21 cellular contexts compared by ENCODE assay signal in genomic region chr4:25236971-25237370, GRCh38. TPM values are rescaled to one million over a fixed set of nuclear protein-coding genes. Genes with fewer than 3 reads are reported as not detected.
DNase-seq lines count a peak whose midpoint lies in the region; ATAC-seq and TF ChIP-seq lines count a peak whose summit lies in the region.
"Had no signal": no experiment of that assay in that cellular context is flagged by ENCODE, and none has a peak within 500 bp of the region (broad histone marks: within the 10 kb centered on the region; RNA-seq: fewer than 3 reads in every experiment).

No MANE protein-coding gene starts in this region.

- H3K4me3 ChIP-seq in mammary epithelial cell (replicated peaks in 1 of 3; ENCODE audit: insufficient read depth in 1 of 3, low read depth in 2 of 3, low read length in 3 of 3): no peak overlapping the region
- H3K4me3 ChIP-seq: colonic mucosa, upper lobe of right lung had no signal

- no peak overlapping the region for H3K4me3 Mint-ChIP-seq in MCF 10A (ENCODE audit: unreplicated experiment)
- H3K4me3 Mint-ChIP-seq in HFFc6: peak overlapping the region; percentile 57
- peak overlapping the region; percentile 37 to 59 for H3K4me3 Mint-ChIP-seq in effector memory CD8-positive, alpha-beta T cell
- H3K4me3 Mint-ChIP-seq in stimulated activated naive CD8-positive, alpha-beta T cell treated with anti-CD3 and anti-CD28 coated beads, Interleukin-15, amount 100 ng/mL, for 72 hours: peak overlapping the region; percentile 9 to 40

- peak overlapping the region; percentile 46 for H3K27ac Mint-ChIP-seq in MCF 10A (ENCODE audit: low read depth, unreplicated experiment)
- H3K27ac Mint-ChIP-seq in HFFc6: no peak overlapping the region; the same call in 1 of the 2 replicates
- H3K27ac Mint-ChIP-seq in effector memory CD8-positive, alpha-beta T cell: peak overlapping the region in 1 of 2 donors; percentile 96
- H3K27ac Mint-ChIP-seq in stimulated activated naive CD8-positive, alpha-beta T cell treated with anti-CD3 and anti-CD28 coated beads, Interleukin-15, amount 100 ng/mL, for 72 hours: peak overlapping the region in 1 of 2 donors; percentile 68

- no peak overlapping the region for H3K4me2 ChIP-seq in mammary epithelial cell (ENCODE audit: insufficient read depth, low read depth, low read length)

- H3K9me3 Mint-ChIP-seq in MCF 10A (ENCODE audit: unreplicated experiment) (peaks cover 5% of the 10 kb centered on the region), HFFc6 (peaks cover 17% of the 10 kb centered on the region)
- H3K9me3 Mint-ChIP-seq in effector memory CD8-positive, alpha-beta T cell: no peaks in the 10 kb centered on the region
- peaks cover 14 to 17% of the 10 kb centered on the region in 2 donors for H3K9me3 Mint-ChIP-seq in stimulated activated naive CD8-positive, alpha-beta T cell treated with anti-CD3 and anti-CD28 coated beads, Interleukin-15, amount 100 ng/mL, for 72 hours

- 96% methylated on average over 2 of the region's 2 CpGs for WGBS in mammary epithelial cell (ENCODE audit: low coverage, missing lambda C conversion rate)

- POLR2A ChIA-PET in MCF 10A (lab: Yijun Ruan, JAX): interaction anchor here (1.7 to 4.9 kb wide), 4 partner anchors 10 to 77 kb away, joined by 4 to 106 read pairs (median 25); partner anchors contain the start of genes SEPSECS and ZCCHC4

- no peak for ATAC-seq in effector memory CD8-positive, alpha-beta T cell (replicated peaks)
- ATAC-seq in stimulated activated naive CD8-positive, alpha-beta T cell treated with anti-CD3 and anti-CD28 coated beads, Interleukin-15, amount 100 ng/mL, for 72 hours: no peak
- no peak for ATAC-seq in HG03520 (IDR thresholded peaks at IDR 0.05; ENCODE audit: unreplicated experiment)
- ATAC-seq: HCT116, SK-N-SH treated with all-trans-retinoic acid at 6 μM for 48 hours, upper lobe of right lung had no signal

- H3K4me1 ChIP-seq in mammary epithelial cell (ENCODE audit: insufficient read depth, low read length): peaks cover 4% of the 10 kb centered on the region
- H3K4me1 ChIP-seq: colonic mucosa had no signal

- DNase-seq in MCF 10A (ENCODE audit: unreplicated experiment): no peak
- DNase-seq in mammary epithelial cell: no peak
- no peak for DNase-seq in HFFc6
- DNase-seq in effector memory CD8-positive, alpha-beta T cell: no peak
- DNase-seq in stimulated activated naive CD8-positive, alpha-beta T cell treated with anti-CD3 and anti-CD28 coated beads, Interleukin-15, amount 100 ng/mL, for 72 hours: no peak
- DNase-seq in NCI-H345 (lab: John Stamatoyannopoulos, UW): no peak
- no peak for DNase-seq in activated gamma-delta T cell treated with Interleukin-2 at 50 U/mL for 16 hours
- DNase-seq: activated CD4-positive, CD25-positive, alpha-beta regulatory T cell treated with anti-CD3 and anti-CD28 coated beads, Interleukin-2, amount 50 U/mL, for 72 hours; activated CD8-positive, alpha-beta memory T cell treated with anti-CD3 and anti-CD28 coated beads, Interleukin-2, amount 50 U/mL, for 48 hours; colonic mucosa; COR-L47; head of caudate nucleus; midbrain; NCI-H1436; NCI-H524; stimulated activated CD4-positive, alpha-beta T cell treated with anti-CD3 and anti-CD28 coated beads, Interleukin-4, amount 100 ng/mL, for 24 hours; upper lobe of right lung had no signal

- H3K4me1 Mint-ChIP-seq in MCF 10A (ENCODE audit: insufficient read depth, unreplicated experiment) (peaks cover 18% of the 10 kb centered on the region), HFFc6 (ENCODE audit: low read depth) (peaks cover 34% of the 10 kb centered on the region)
- peaks cover 32 to 52% of the 10 kb centered on the region in 2 donors for H3K4me1 Mint-ChIP-seq in effector memory CD8-positive, alpha-beta T cell (ENCODE audit: low read depth in 2 of 2)
- peaks cover 61% of the 10 kb centered on the region for H3K4me1 Mint-ChIP-seq in stimulated activated naive CD8-positive, alpha-beta T cell treated with anti-CD3 and anti-CD28 coated beads, Interleukin-15, amount 100 ng/mL, for 72 hours

- H3K9ac ChIP-seq in mammary epithelial cell (ENCODE audit: insufficient read depth, low read length): no peak overlapping the region

- BruUV-seq in MCF 10A (replicated peaks; lab: Mats Ljungman, UMichigan) (no TSS peak), mammary epithelial cell (replicated peaks; lab: Mats Ljungman, UMichigan) (no TSS peak)

- H3K36me3 ChIP-seq in mammary epithelial cell (ENCODE audit: insufficient read depth, low read length): no peaks in the 10 kb centered on the region
- H3K36me3 ChIP-seq: colonic mucosa, upper lobe of right lung had no signal

- H3K79me2 ChIP-seq in mammary epithelial cell (ENCODE audit: insufficient read depth, low read length): peaks cover 75% of the 10 kb centered on the region

- CTCF ChIA-PET in MCF 10A (lab: Yijun Ruan, JAX) (interaction anchor here (0.7 to 5.5 kb wide), 6 partner anchors 14 to 130 kb away, joined by 3 to 56 read pairs (median 4); partner anchors contain the start of gene ZCCHC4), mammary epithelial cell (lab: Charles Lee; ENCODE audit: low non-redundant PET) (interaction anchor here (0.7 kb wide), 1 partner anchor 19 kb away, joined by 9 read pairs; no protein-coding TSS in a partner anchor)

- no peaks in the 10 kb centered on the region for H3K27me3 ChIP-seq in mammary epithelial cell (ENCODE audit: insufficient read depth, low read length)
- H3K27me3 ChIP-seq: colonic mucosa, upper lobe of right lung had no signal

- H3K27me3 Mint-ChIP-seq in MCF 10A (ENCODE audit: insufficient read depth, unreplicated experiment) (no peaks in the 10 kb centered on the region), HFFc6 (ENCODE audit: insufficient read depth) (no peaks in the 10 kb centered on the region; the same call in 1 of the 2 replicates)
- H3K27me3 Mint-ChIP-seq in effector memory CD8-positive, alpha-beta T cell: no peaks in the 10 kb centered on the region
- H3K27me3 Mint-ChIP-seq in stimulated activated naive CD8-positive, alpha-beta T cell treated with anti-CD3 and anti-CD28 coated beads, Interleukin-15, amount 100 ng/mL, for 72 hours: no peaks in the 10 kb centered on the region

- H3K9me3 ChIP-seq in mammary epithelial cell (replicated peaks; ENCODE audit: insufficient read depth, low read length): no peaks in the 10 kb centered on the region
- H3K9me3 ChIP-seq: colonic mucosa, upper lobe of right lung had no signal

- intact Hi-C loops in MCF 10A (cut with micrococcal nuclease): no loop called here
- intact Hi-C loops in mammary epithelial cell (cut with micrococcal nuclease): loop anchor here (10.0 kb wide), 1 partner anchor 482 kb away; no protein-coding TSS in a partner anchor

- in situ Hi-C loops in mammary epithelial cell (cut with MboI; ENCODE audit: low sequenced_read_pairs in 2 of 2): no loop called here

- no peaks in the 10 kb centered on the region for H4K20me1 ChIP-seq in mammary epithelial cell (ENCODE audit: insufficient read depth, low read length)

- TF ChIP-seq CTCF in MCF 10A (IDR thresholded peaks at IDR 0.05; ENCODE audit: unreplicated experiment) (no peak), mammary epithelial cell (conservative IDR thresholded peaks at IDR 0.05 in 1 of 2, IDR thresholded peaks at IDR 0.05 in 1 of 2; ENCODE audit: extremely low read depth in 1 of 2, insufficient read depth in 1 of 2, low read depth in 1 of 2, low read length in 2 of 2) (no peak), HFFc6 (IDR thresholded peaks at IDR 0.05) (no peak)

- dilution Hi-C loops in mammary epithelial cell (cut with HindIII; ENCODE audit: low sequenced_read_pairs): no loop called here

- H3K36me3 Mint-ChIP-seq in MCF 10A (ENCODE audit: insufficient read depth, unreplicated experiment) (no peaks in the 10 kb centered on the region), HFFc6 (ENCODE audit: low read depth) (peaks cover 30% of the 10 kb centered on the region)
- H3K36me3 Mint-ChIP-seq in effector memory CD8-positive, alpha-beta T cell (ENCODE audit: insufficient read depth): peaks cover 12% of the 10 kb centered on the region

- no peak overlapping the region for H3K27ac ChIP-seq in mammary epithelial cell (ENCODE audit: insufficient read depth, low read depth, low read length)
- H3K27ac ChIP-seq: colonic mucosa, HL-60, upper lobe of right lung had no signal

- no peak overlapping the region for H2AFZ ChIP-seq in mammary epithelial cell (ENCODE audit: low read depth, low read length)

RNA-seq across cellular contexts. Expression of gene PI4K2B, which starts 3.1 kb away (rescaled TPM):
- total RNA-seq in MCF 10A (2022) (13.6 and 22.8 TPM in 2 replicates), mammary epithelial cell (10 to 100 TPM; 19.0 to 28.2 TPM)
- polyA plus RNA-seq in mammary epithelial cell: 7.8 TPM
- polyA minus RNA-seq in mammary epithelial cell: 2.1 TPM
- 10 to 100 TPM; 28.3 to 33.8 (median 30.5) TPM for total RNA-seq in HFFc6 (2021; fragmentation: NEBNext Ultra II Directional; extraction: Animal tissue kit (Norgen Biotek cat#: 25700))
